In genomic region chr5:100854594-100854993, GRCh38 we compare ENCODE assay signal across 1 cellular context.
TF ChIP-seq lines count a peak whose summit lies in the region.

No MANE protein-coding gene starts in this region.

TF ChIP-seq in endothelial cell of umbilical vein, 7 proteins besides CTCF, POLR2A, EP300 and RAD21:
- TF ChIP-seq MAX (IDR thresholded peaks at IDR 0.05; ENCODE audit: insufficient read depth, insufficient read length) (no peak), JUN (IDR thresholded peaks at IDR 0.05; ENCODE audit: borderline replicate concordance, insufficient read depth, insufficient read length, low read depth) (peak; percentile 23)
